17 cellular contexts compared by ENCODE assay signal in genomic region chr17:8020251-8020650, GRCh38. TPM values are rescaled to one million over a fixed set of nuclear protein-coding genes. Genes with fewer than 3 reads are reported as not detected.
"Had no signal": no experiment of that assay in that cellular context is flagged by ENCODE, and none has a peak within 500 bp of the region (broad histone marks: within the 10 kb centered on the region; RNA-seq: fewer than 3 reads in every experiment).

No MANE protein-coding gene starts in this region.

- H3K9me3 ChIP-seq: esophagus muscularis mucosa, transverse colon, vagina had no signal

- H3K4me3 ChIP-seq: esophagus muscularis mucosa, hepatocyte, lung, transverse colon, vagina had no signal

- H3K27me3 ChIP-seq: hepatocyte, vagina had no signal

- H3K36me3 ChIP-seq: esophagus muscularis mucosa, transverse colon, vagina had no signal

- DNase-seq: activated CD4-positive, CD25-positive, alpha-beta regulatory T cell; activated CD8-positive, alpha-beta memory T cell treated with anti-CD3 and anti-CD28 coated beads, Interleukin-2, amount 50 U/mL, for 4 hours; activated naive CD4-positive, alpha-beta T cell treated with anti-CD3 and anti-CD28 coated beads for 36 hours; activated T-cell treated with anti-CD3 and anti-CD28 coated beads, Interleukin-2, amount 50 U/mL, for 4 hours; cortex of kidney; effector CD4-positive, alpha-beta T cell; midbrain; T-helper 1 cell; T1000; transverse colon had no signal

- ATAC-seq: activated T-cell treated with anti-CD3 and anti-CD28 coated beads, Interleukin-2, amount 50 U/mL, for 4 hours had no signal

- H3K27ac ChIP-seq: esophagus muscularis mucosa, hepatocyte, transverse colon, vagina had no signal

RNA-seq across cellular contexts. Expression of gene GUCY2D, which starts 17.8 kb away (rescaled TPM):
- total RNA-seq: activated naive CD4-positive, alpha-beta T cell treated with anti-CD3 and anti-CD28 coated beads for 36 hours; glomerular endothelial cell; hepatocyte; posterior vena cava; skeletal muscle tissue; vagina had no signal

RNA-seq across cellular contexts. Expression of gene ALOX15B, which starts 18.6 kb away (rescaled TPM):
- total RNA-seq: activated naive CD4-positive, alpha-beta T cell treated with anti-CD3 and anti-CD28 coated beads for 36 hours; glomerular endothelial cell had no signal
